ENCODE assay signal across 2 cellular contexts in the genomic region with DNA sequence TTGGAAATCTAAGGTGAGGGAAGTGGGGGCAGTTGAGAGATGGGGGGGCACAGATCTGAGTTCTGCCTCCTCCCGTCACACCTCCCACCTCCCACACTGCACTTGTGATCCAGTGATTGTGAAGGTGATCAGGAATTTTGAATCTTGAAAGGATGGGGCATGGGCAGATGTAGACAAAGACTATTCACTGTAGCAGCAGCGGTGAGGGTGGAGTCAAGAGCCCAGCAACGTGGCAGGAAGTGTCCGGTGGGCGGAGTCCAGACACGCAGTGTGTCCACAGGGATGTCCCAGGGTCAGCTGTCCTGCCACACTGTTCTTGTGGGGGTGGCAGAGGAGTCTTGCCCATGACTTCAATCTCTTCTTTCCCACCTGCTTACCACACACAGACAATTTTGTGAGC.
TF ChIP-seq lines count a peak whose summit lies in the region.

No MANE protein-coding gene starts in this region.

TF ChIP-seq in IMR-90, 13 proteins besides CTCF, POLR2A, EP300 and RAD21:
- TF ChIP-seq CHD1 (IDR thresholded peaks at IDR 0.05; ENCODE audit: low read depth, low read length) (no peak), BHLHE40 (IDR thresholded peaks at IDR 0.05; ENCODE audit: low read depth, low read length) (no peak), FOS (IDR thresholded peaks at IDR 0.05; ENCODE audit: low read depth, low read length) (no peak), MXI1 (IDR thresholded peaks at IDR 0.05; ENCODE audit: borderline replicate concordance, low read depth, low read length) (no peak), CEBPB (IDR thresholded peaks at IDR 0.05; ENCODE audit: low read depth, low read length) (no peak), RFX5 (IDR thresholded peaks at IDR 0.05; ENCODE audit: low read depth, low read length) (no peak), MAFK (IDR thresholded peaks at IDR 0.05; ENCODE audit: low read depth, low read length) (no peak), RCOR1 (IDR thresholded peaks at IDR 0.05; ENCODE audit: insufficient replicate concordance, low read length) (no peak), NFE2L2 (IDR thresholded peaks at IDR 0.05; ENCODE audit: low read depth, low read length) (no peak)
- TF ChIP-seq, protein P1, sequence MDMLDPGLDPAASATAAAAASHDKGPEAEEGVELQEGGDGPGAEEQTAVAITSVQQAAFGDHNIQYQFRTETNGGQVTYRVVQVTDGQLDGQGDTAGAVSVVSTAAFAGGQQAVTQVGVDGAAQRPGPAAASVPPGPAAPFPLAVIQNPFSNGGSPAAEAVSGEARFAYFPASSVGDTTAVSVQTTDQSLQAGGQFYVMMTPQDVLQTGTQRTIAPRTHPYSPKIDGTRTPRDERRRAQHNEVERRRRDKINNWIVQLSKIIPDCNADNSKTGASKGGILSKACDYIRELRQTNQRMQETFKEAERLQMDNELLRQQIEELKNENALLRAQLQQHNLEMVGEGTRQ (IDR thresholded peaks at IDR 0.05; ENCODE audit: low read depth, low read length): no peak

TF ChIP-seq in K562, 482 proteins besides CTCF, POLR2A, EP300 and RAD21:
- TF ChIP-seq, protein P2, sequence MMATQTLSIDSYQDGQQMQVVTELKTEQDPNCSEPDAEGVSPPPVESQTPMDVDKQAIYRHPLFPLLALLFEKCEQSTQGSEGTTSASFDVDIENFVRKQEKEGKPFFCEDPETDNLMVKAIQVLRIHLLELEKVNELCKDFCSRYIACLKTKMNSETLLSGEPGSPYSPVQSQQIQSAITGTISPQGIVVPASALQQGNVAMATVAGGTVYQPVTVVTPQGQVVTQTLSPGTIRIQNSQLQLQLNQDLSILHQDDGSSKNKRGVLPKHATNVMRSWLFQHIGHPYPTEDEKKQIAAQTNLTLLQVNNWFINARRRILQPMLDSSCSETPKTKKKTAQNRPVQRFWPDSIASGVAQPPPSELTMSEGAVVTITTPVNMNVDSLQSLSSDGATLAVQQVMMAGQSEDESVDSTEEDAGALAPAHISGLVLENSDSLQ (IDR thresholded peaks at IDR 0.05): no peak
- TF ChIP-seq, protein P3, sequence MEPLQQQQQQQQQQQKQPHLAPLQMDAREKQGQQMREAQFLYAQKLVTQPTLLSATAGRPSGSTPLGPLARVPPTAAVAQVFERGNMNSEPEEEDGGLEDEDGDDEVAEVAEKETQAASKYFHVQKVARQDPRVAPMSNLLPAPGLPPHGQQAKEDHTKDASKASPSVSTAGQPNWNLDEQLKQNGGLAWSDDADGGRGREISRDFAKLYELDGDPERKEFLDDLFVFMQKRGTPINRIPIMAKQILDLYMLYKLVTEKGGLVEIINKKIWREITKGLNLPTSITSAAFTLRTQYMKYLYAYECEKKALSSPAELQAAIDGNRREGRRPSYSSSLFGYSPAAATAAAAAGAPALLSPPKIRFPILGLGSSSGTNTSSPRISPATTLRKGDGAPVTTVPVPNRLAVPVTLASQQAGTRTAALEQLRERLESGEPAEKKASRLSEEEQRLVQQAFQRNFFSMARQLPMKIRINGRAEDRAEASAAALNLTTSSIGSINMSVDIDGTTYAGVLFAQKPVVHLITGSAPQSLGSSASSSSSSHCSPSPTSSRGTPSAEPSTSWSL (CRISPR knock-in tag; IDR thresholded peaks at IDR 0.05; ENCODE audit: borderline replicate concordance): no peak
- TF ChIP-seq, protein P4, sequence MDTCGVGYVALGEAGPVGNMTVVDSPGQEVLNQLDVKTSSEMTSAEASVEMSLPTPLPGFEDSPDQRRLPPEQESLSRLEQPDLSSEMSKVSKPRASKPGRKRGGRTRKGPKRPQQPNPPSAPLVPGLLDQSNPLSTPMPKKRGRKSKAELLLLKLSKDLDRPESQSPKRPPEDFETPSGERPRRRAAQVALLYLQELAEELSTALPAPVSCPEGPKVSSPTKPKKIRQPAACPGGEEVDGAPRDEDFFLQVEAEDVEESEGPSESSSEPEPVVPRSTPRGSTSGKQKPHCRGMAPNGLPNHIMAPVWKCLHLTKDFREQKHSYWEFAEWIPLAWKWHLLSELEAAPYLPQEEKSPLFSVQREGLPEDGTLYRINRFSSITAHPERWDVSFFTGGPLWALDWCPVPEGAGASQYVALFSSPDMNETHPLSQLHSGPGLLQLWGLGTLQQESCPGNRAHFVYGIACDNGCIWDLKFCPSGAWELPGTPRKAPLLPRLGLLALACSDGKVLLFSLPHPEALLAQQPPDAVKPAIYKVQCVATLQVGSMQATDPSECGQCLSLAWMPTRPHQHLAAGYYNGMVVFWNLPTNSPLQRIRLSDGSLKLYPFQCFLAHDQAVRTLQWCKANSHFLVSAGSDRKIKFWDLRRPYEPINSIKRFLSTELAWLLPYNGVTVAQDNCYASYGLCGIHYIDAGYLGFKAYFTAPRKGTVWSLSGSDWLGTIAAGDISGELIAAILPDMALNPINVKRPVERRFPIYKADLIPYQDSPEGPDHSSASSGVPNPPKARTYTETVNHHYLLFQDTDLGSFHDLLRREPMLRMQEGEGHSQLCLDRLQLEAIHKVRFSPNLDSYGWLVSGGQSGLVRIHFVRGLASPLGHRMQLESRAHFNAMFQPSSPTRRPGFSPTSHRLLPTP (IDR thresholded peaks at IDR 0.05; ENCODE audit: borderline replicate concordance, extremely low read depth, insufficient read length): no peak
- TF ChIP-seq, protein P5, sequence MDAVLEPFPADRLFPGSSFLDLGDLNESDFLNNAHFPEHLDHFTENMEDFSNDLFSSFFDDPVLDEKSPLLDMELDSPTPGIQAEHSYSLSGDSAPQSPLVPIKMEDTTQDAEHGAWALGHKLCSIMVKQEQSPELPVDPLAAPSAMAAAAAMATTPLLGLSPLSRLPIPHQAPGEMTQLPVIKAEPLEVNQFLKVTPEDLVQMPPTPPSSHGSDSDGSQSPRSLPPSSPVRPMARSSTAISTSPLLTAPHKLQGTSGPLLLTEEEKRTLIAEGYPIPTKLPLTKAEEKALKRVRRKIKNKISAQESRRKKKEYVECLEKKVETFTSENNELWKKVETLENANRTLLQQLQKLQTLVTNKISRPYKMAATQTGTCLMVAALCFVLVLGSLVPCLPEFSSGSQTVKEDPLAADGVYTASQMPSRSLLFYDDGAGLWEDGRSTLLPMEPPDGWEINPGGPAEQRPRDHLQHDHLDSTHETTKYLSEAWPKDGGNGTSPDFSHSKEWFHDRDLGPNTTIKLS (IDR thresholded peaks at IDR 0.05; ENCODE audit: borderline replicate concordance, low read depth): peak; percentile 67
- TF ChIP-seq ZKSCAN1 (IDR thresholded peaks at IDR 0.05; ENCODE audit: low read depth, low read length): peak; percentile 70; the same call in 1 of the 2 replicates
- TF ChIP-seq ARID1B (IDR thresholded peaks at IDR 0.05): no peak
